Comparison of ENCODE assay signal across 1 cellular context in genomic region chr18:395481-396250, GRCh38.
TF ChIP-seq lines count a peak whose summit lies in the region.

No MANE protein-coding gene starts in this region.

TF ChIP-seq in HEK293, 187 proteins besides CTCF, POLR2A, EP300 and RAD21 (continued from another document):
- TF ChIP-seq, protein P1, sequence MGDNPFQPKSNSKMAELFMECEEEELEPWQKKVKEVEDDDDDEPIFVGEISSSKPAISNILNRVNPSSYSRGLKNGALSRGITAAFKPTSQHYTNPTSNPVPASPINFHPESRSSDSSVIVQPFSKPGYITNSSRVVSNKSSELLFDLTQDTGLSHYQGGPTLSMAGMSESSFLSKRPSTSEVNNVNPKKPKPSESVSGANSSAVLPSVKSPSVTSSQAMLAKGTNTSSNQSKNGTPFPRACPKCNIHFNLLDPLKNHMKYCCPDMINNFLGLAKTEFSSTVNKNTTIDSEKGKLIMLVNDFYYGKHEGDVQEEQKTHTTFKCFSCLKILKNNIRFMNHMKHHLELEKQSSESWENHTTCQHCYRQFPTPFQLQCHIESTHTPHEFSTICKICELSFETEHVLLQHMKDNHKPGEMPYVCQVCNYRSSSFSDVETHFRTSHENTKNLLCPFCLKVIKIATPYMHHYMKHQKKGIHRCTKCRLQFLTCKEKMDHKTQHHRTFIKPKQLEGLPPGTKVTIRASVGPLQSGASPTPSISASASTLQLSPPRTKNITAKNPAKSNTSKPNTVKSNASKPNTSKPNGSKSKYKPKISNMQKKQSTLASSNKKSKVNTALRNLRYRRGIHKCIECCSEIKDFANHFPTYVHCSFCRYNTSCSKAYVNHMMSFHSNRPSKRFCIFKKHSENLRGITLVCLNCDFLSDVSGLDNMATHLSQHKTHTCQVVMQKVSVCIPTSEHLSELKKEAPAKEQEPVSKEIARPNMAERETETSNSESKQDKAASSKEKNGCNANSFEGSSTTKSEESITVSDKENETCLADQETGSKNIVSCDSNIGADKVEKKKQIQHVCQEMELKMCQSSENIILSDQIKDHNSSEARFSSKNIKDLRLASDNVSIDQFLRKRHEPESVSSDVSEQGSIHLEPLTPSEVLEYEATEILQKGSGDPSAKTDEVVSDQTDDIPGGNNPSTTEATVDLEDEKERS (tag by site-specific recombination; IDR thresholded peaks at IDR 0.05): no peak; the same call in 1 of the 2 replicates
- TF ChIP-seq SALL2 (tag by site-specific recombination; IDR thresholded peaks at IDR 0.05; ENCODE audit: borderline replicate concordance) (no peak), ZNF404 (tag by site-specific recombination; IDR thresholded peaks at IDR 0.05) (no peak), FEZF1 (tag by site-specific recombination; IDR thresholded peaks at IDR 0.05) (peak; percentile 97), TCF7L2 (IDR thresholded peaks at IDR 0.05; ENCODE audit: borderline replicate concordance, low read depth, low read length) (0 out of 2 replicates have a peak, but pooled peaks have one; percentile 21), ZNF677 (tag by site-specific recombination; IDR thresholded peaks at IDR 0.05) (no peak), ZNF354C (tag by site-specific recombination; IDR thresholded peaks at IDR 0.05; ENCODE audit: borderline replicate concordance, low read depth) (no peak), SCRT1 (tag by site-specific recombination; IDR thresholded peaks at IDR 0.05; ENCODE audit: borderline replicate concordance) (peak; percentile 89), ZNF26 (tag by site-specific recombination; IDR thresholded peaks at IDR 0.05) (no peak), ZNF157 (tag by site-specific recombination; IDR thresholded peaks at IDR 0.05) (no peak), ZNF18 (tag by site-specific recombination; IDR thresholded peaks at IDR 0.05) (peak; percentile 75), ZNF248 (tag by site-specific recombination; IDR thresholded peaks at IDR 0.05) (no peak), ZNF366 (tag by site-specific recombination; conservative IDR thresholded peaks at IDR 0.05) (peak; percentile 93), ZNF768 (tag by site-specific recombination; IDR thresholded peaks at IDR 0.05) (no peak), ZNF560 (tag by site-specific recombination; IDR thresholded peaks at IDR 0.05; ENCODE audit: borderline replicate concordance) (no peak), WT1 (tag by site-specific recombination; IDR thresholded peaks at IDR 0.05) (peak; percentile 84), ZNF473 (tag by site-specific recombination; IDR thresholded peaks at IDR 0.05) (no peak)
- TF ChIP-seq, protein P2, sequence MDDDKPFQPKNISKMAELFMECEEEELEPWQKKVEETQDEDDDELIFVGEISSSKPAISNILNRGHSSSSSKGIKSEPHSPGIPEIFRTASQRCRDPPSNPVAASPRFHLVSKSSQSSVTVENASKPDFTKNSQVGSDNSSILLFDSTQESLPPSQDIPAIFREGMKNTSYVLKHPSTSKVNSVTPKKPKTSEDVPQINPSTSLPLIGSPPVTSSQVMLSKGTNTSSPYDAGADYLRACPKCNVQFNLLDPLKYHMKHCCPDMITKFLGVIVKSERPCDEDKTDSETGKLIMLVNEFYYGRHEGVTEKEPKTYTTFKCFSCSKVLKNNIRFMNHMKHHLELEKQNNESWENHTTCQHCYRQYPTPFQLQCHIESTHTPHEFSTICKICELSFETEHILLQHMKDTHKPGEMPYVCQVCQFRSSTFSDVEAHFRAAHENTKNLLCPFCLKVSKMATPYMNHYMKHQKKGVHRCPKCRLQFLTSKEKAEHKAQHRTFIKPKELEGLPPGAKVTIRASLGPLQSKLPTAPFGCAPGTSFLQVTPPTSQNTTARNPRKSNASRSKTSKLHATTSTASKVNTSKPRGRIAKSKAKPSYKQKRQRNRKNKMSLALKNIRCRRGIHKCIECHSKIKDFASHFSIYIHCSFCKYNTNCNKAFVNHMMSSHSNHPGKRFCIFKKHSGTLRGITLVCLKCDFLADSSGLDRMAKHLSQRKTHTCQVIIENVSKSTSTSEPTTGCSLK (tag by site-specific recombination; IDR thresholded peaks at IDR 0.05): no peak
- TF ChIP-seq, protein P3, sequence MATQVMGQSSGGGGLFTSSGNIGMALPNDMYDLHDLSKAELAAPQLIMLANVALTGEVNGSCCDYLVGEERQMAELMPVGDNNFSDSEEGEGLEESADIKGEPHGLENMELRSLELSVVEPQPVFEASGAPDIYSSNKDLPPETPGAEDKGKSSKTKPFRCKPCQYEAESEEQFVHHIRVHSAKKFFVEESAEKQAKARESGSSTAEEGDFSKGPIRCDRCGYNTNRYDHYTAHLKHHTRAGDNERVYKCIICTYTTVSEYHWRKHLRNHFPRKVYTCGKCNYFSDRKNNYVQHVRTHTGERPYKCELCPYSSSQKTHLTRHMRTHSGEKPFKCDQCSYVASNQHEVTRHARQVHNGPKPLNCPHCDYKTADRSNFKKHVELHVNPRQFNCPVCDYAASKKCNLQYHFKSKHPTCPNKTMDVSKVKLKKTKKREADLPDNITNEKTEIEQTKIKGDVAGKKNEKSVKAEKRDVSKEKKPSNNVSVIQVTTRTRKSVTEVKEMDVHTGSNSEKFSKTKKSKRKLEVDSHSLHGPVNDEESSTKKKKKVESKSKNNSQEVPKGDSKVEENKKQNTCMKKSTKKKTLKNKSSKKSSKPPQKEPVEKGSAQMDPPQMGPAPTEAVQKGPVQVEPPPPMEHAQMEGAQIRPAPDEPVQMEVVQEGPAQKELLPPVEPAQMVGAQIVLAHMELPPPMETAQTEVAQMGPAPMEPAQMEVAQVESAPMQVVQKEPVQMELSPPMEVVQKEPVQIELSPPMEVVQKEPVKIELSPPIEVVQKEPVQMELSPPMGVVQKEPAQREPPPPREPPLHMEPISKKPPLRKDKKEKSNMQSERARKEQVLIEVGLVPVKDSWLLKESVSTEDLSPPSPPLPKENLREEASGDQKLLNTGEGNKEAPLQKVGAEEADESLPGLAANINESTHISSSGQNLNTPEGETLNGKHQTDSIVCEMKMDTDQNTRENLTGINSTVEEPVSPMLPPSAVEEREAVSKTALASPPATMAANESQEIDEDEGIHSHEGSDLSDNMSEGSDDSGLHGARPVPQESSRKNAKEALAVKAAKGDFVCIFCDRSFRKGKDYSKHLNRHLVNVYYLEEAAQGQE (tag by site-specific recombination; IDR thresholded peaks at IDR 0.05): peak; percentile 59; the same call in 1 of the 2 replicates
- TF ChIP-seq, protein P4, sequence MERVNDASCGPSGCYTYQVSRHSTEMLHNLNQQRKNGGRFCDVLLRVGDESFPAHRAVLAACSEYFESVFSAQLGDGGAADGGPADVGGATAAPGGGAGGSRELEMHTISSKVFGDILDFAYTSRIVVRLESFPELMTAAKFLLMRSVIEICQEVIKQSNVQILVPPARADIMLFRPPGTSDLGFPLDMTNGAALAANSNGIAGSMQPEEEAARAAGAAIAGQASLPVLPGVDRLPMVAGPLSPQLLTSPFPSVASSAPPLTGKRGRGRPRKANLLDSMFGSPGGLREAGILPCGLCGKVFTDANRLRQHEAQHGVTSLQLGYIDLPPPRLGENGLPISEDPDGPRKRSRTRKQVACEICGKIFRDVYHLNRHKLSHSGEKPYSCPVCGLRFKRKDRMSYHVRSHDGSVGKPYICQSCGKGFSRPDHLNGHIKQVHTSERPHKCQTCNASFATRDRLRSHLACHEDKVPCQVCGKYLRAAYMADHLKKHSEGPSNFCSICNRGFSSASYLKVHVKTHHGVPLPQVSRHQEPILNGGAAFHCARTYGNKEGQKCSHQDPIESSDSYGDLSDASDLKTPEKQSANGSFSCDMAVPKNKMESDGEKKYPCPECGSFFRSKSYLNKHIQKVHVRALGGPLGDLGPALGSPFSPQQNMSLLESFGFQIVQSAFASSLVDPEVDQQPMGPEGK (tag by site-specific recombination; IDR thresholded peaks at IDR 0.05): peak; percentile 34; the same call in 1 of the 2 replicates
TF ChIP-seq in HEK293: peak in this region for 70.
